ENCODE assay signal across 8 cellular contexts in genomic region chr1:230978491-230979388, GRCh38.
DNase-seq lines count a peak whose midpoint lies in the region; ATAC-seq lines count a peak whose summit lies in the region.

TSS of gene ARV1 (plus strand) at chr1:230979094. CDS start at chr1:230979106, 12 bp downstream.
TSS of gene TTC13 (minus strand) at chr1:230978861. CDS start at chr1:230978830, 31 bp downstream.

- peak; percentile 90 for ATAC-seq in GM19372 (IDR thresholded peaks at IDR 0.05; ENCODE audit: low read depth, unreplicated experiment)
- ATAC-seq in HG03558 (IDR thresholded peaks at IDR 0.05; ENCODE audit: extremely low read depth, unreplicated experiment): peak; percentile 92

- DNase-seq in CD1c-positive myeloid dendritic cell (ENCODE audit: extremely low spot score) (peak; percentile 99), NCI-H748 (lab: John Stamatoyannopoulos, UW; ENCODE audit: unreplicated experiment) (peak; percentile 98), cortex of kidney (lab: John Stamatoyannopoulos, UW) (peak; percentile 81), left kidney (ENCODE audit: low read depth, low spot score) (peak; percentile 100)
- peak; percentile 94 for DNase-seq in activated CD4-positive, alpha-beta T cell treated with anti-CD3 and anti-CD28 coated beads, Interleukin-2, amount 50 U/mL, for 1 hour
- DNase-seq in stimulated activated CD4-positive, alpha-beta T cell treated with anti-CD3 and anti-CD28 coated beads, Interleukin-2, amount 100 ng/mL, for 24 hours: peak; percentile 97 to 98

Comparison
In these comparisons a context has a peak if more than half of its experiments do, and no peak if none do; other contexts are left out.
1. Peak in every context shown above with its lines: DNase-seq and ATAC-seq.